ENCODE assay signal across 8 cellular contexts in genomic region chr11:2992234-2992999, GRCh38. TPM values are rescaled to one million over a fixed set of nuclear protein-coding genes. Genes with fewer than 3 reads are reported as not detected.
DNase-seq lines count a peak whose midpoint lies in the region; ATAC-seq and TF ChIP-seq lines count a peak whose summit lies in the region.

Gene NAP1L4, minus strand, starts transcription at chr11:2992329. Its CDS starts 13,109 bp downstream, at chr11:2979220.

- POLR2A ChIA-PET in activated B cell treated with CpG ODN at 0.5 μM for 24 hours (lab: Charles Lee), result interaction anchor here (0.7 to 1.6 kb wide), 8 partner anchors 30 to 1682 kb away, joined by 3 to 13 read pairs (median 4); partner anchors contain the start of genes CARS1 and ZNF195

- no peaks in the 10 kb centered on the region for H3K27me3 Mint-ChIP-seq in activated B cell treated with CpG ODN at 0.5 μM for 24 hours

- no peak for TF ChIP-seq CTCF in activated B cell treated with CpG ODN at 0.5 μM for 24 hours (IDR thresholded peaks at IDR 0.05)

- peaks cover 14% of the 10 kb centered on the region for H3K36me3 Mint-ChIP-seq in activated B cell treated with CpG ODN at 0.5 μM for 24 hours (ENCODE audit: low read depth)

- H3K9me3 Mint-ChIP-seq in activated B cell treated with CpG ODN at 0.5 μM for 24 hours, result no peaks in the 10 kb centered on the region

- H3K4me3 Mint-ChIP-seq in activated B cell treated with CpG ODN at 0.5 μM for 24 hours, result peak within 1 kb of the TSS; percentile 96

- peak; percentile 83 for ATAC-seq in HG03196 (IDR thresholded peaks at IDR 0.05; ENCODE audit: unreplicated experiment)
- peak; percentile 87 for ATAC-seq in activated B cell treated with CpG ODN at 0.5 μM for 24 hours (ENCODE audit: low read depth)

- H3K27ac Mint-ChIP-seq in activated B cell treated with CpG ODN at 0.5 μM for 24 hours, result peak within 1 kb of the TSS; percentile 95

- CTCF ChIA-PET in activated B cell treated with CpG ODN at 0.5 μM for 24 hours (lab: Charles Lee), result interaction anchor here (1.0 kb wide), 2 partner anchors 99 to 100 kb away, joined by 3 read pairs; no protein-coding TSS in a partner anchor

- peaks cover 42% of the 10 kb centered on the region for H3K4me1 Mint-ChIP-seq in activated B cell treated with CpG ODN at 0.5 μM for 24 hours

- H3K27ac ChIP-seq in caudate nucleus (ENCODE audit: low read depth, low read length), result peak within 1 kb of the TSS; percentile 69

- intact Hi-C loops in activated B cell treated with CpG ODN at 0.5 μM for 24 hours (cut with micrococcal nuclease), result loop anchor here (1.0 to 10.0 kb wide), 10 partner anchors 30 to 615 kb away; partner anchors contain the start of genes CARS1, CD81, KCNQ1 and TRPM5

- peak; percentile 84 for TF ChIP-seq POLR2A in GM18951 (IDR thresholded peaks at IDR 0.05; ENCODE audit: extremely low read depth, insufficient read depth, insufficient read length)

- in situ Hi-C loops in GM18951 (cut with MboI; ENCODE audit: low sequenced_read_pairs, unreplicated experiment), result no loop called here

- DNase-seq in AG08395 (ENCODE audit: low spot score) (peak; percentile 100), NCI-H345 (lab: John Stamatoyannopoulos, UW) (peak; percentile 99), activated B cell treated with CpG ODN at 0.5 μM for 24 hours (peak; percentile 89), caudate nucleus (lab: John Stamatoyannopoulos, UW) (peak; percentile 43 to 97 (median 92)), inferior parietal cortex (ENCODE audit: extremely low spot score) (peak; percentile 97)
- DNase-seq in stimulated activated CD4-positive, alpha-beta T cell treated with anti-CD3 and anti-CD28 coated beads, Interleukin-12 subunit alpha, Interleukin-12 subunit beta, amount 100 ng/mL, for 24 hours (ENCODE audit: low read depth in 2 of 2), result peak; percentile 91 to 95

RNA-seq across cellular contexts. Expression of gene NAP1L4, which starts in this region (rescaled TPM):
- 112 and 115 TPM in 2 replicates for total RNA-seq in activated B cell treated with CpG ODN at 0.5 μM for 24 hours

Comparison
In these comparisons a context has a peak if more than half of its experiments do, and no peak if none do; other contexts are left out.
1. Peak in every context shown above with its lines: DNase-seq, ATAC-seq and H3K27ac ChIP-seq.